Comparison of ENCODE assay signal across 8 cellular contexts in the genomic region with DNA sequence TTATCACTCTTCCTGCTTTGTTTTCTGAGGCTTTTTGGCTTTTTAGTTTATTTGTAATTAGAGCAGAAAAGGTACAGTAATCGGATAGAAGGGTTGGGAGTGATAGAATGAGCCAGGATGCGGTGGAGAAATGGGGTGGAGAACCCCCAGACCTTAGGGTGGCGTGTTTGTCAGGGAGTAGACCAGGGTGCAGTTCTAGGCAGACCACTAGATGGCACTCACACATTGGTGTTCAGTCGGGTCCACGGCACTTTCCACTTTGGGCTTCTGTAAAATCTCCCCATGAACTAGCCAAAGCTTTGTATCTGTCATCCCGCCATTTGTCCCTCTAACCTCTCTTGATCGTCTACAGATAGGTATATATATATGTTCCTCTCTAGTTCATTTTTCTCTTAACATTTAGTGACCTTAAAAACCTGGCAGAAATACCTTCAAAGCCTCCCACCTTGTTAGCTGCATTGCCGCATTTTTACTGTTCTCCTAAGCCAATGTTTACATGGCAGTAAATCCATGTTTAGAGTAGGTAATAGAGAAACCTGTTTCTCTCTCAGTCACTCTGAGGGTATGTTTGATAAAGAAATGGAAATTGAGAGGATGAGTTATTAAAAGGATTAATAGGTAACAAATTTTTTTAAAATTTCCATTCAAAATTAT. TPM values are rescaled to one million over a fixed set of nuclear protein-coding genes. Genes with fewer than 3 reads are reported as not detected.
DNase-seq lines count a peak whose midpoint lies in the region; ATAC-seq and TF ChIP-seq lines count a peak whose summit lies in the region.

No MANE protein-coding gene starts in this region.

- peak; percentile 82 for TF ChIP-seq CTCF in colonic mucosa (IDR thresholded peaks at IDR 0.05)

- H3K79me2 ChIP-seq in ACC112 (ENCODE audit: control insufficient read depth, insufficient read depth, low read length, unreplicated experiment) = no peaks in the 10 kb centered on the region

- intact Hi-C loops in colonic mucosa (cut with DNase I) = loop anchor here (5.0 kb wide), 3 partner anchors 241 to 856 kb away; no protein-coding TSS in a partner anchor

- peaks cover 18% of the 10 kb centered on the region for H3K4me1 ChIP-seq in ACC112 (ENCODE audit: control insufficient read depth, insufficient read depth, low read length, unreplicated experiment)
- no peaks in the 10 kb centered on the region for H3K4me1 ChIP-seq in colonic mucosa

- DNase-seq in NCI-H510A treated with DMSO at 0.1 percent for 48 hours (lab: John Stamatoyannopoulos, UW) (peak; percentile 80), colonic mucosa (peak; percentile 89), left lobe of liver (ENCODE audit: low spot score) (peak; percentile 85)
- DNase-seq in activated CD4-positive, alpha-beta T cell treated with anti-CD3 and anti-CD28 coated beads for 48 hours = peak; percentile 89
- DNase-seq in stimulated activated CD4-positive, alpha-beta T cell treated with anti-CD3 and anti-CD28 coated beads, TNF-alpha, amount 100 ng/mL, for 1 hour (ENCODE audit: low read depth in 3 of 3, low spot score in 1 of 3) = peak; percentile 54 to 70 (median 65)

- peak overlapping the region; percentile 82 for H3K27ac ChIP-seq in ACC112 (ENCODE audit: low read depth, low read length)
- H3K27ac ChIP-seq in colonic mucosa = no peak overlapping the region

- no peaks in the 10 kb centered on the region for H3K9me3 ChIP-seq in colonic mucosa

- peak; percentile 70 for ATAC-seq in GM18909 (IDR thresholded peaks at IDR 0.05; ENCODE audit: poor library complexity, unreplicated experiment)
- peak; percentile 59 for ATAC-seq in HG03442 (IDR thresholded peaks at IDR 0.05; ENCODE audit: unreplicated experiment)
- peak; percentile 84 for ATAC-seq in left lobe of liver

- H3K4me3 ChIP-seq in ACC112 (ENCODE audit: low read depth, low read length) (peak overlapping the region; percentile 45), colonic mucosa (no peak overlapping the region)

- H3K27me3 ChIP-seq in ACC112 (ENCODE audit: insufficient read depth, low read length) = no peaks in the 10 kb centered on the region
- H3K27me3 ChIP-seq in colonic mucosa = no peaks in the 10 kb centered on the region

- H3K9ac ChIP-seq in colonic mucosa (ENCODE audit: low read depth in 2 of 2, low read length in 2 of 2) = peak overlapping the region in 1 of 2 donors; percentile 7

- peak overlapping the region; percentile 79 for H2AFZ ChIP-seq in ACC112 (ENCODE audit: low read length, unreplicated experiment)

- H3K36me3 ChIP-seq in ACC112 (ENCODE audit: insufficient read depth, low read length) (no peaks in the 10 kb centered on the region), colonic mucosa (no peaks in the 10 kb centered on the region)

RNA-seq across cellular contexts. Expression of gene CLYBL, which starts 49.7 kb away (rescaled TPM):
- total RNA-seq in colonic mucosa (10 to 100 TPM; 12.9 to 34.7 TPM), left lobe of liver (45.0 TPM)
